Comparison of ENCODE assay signal across 21 cellular contexts in genomic region chr2:25842155-25842554, GRCh38. TPM values are rescaled to one million over a fixed set of nuclear protein-coding genes. Genes with fewer than 3 reads are reported as not detected.
DNase-seq lines count a peak whose midpoint lies in the region; ATAC-seq, FAIRE-seq and TF ChIP-seq lines count a peak whose summit lies in the region.
"Had no signal": no experiment of that assay in that cellular context is flagged by ENCODE, and none has a peak within 500 bp of the region (broad histone marks: within the 10 kb centered on the region; RNA-seq: fewer than 3 reads in every experiment).

No MANE protein-coding gene starts in this region.

- CTCF ChIA-PET in A549 (lab: Yijun Ruan, JAX): interaction anchor here (0.6 to 10.6 kb wide), 6 partner anchors 11 to 473 kb away, joined by 3 to 80 read pairs (median 3); no protein-coding TSS in a partner anchor

- DNase-seq in A549 (ENCODE audit: low read depth in 1 of 2, low spot score in 1 of 2) (peak in 1 of 2 experiments; percentile 28), DMS53 treated with DMSO at 0.1 percent for 48 hours (lab: John Stamatoyannopoulos, UW; ENCODE audit: unreplicated experiment) (peak; percentile 18), bronchial epithelial cell (ENCODE audit: low read depth) (peak; percentile 7), renal cortical epithelial cell (ENCODE audit: low read depth) (peak; percentile 48), chondrocyte (ENCODE audit: low spot score) (no peak), DMS79 (lab: John Stamatoyannopoulos, UW) (no peak), amygdala (lab: John Stamatoyannopoulos, UW) (no peak)
- DNase-seq: 8988T; BE2C; C1 segment of cervical spinal cord; Caco-2; CD4-positive, alpha-beta T cell; DND-41; EL; GOT3; H7 had no signal

- TF ChIP-seq CTCF in A549 (IDR thresholded peaks at IDR 0.05) (no peak), bronchial epithelial cell (IDR thresholded peaks at IDR 0.05; ENCODE audit: insufficient read depth, low read length, severe bottlenecking) (no peak), chondrocyte (IDR thresholded peaks at IDR 0.05) (no peak)

- H3K27ac Mint-ChIP-seq in chondrocyte (ENCODE audit: unreplicated experiment): no peak overlapping the region
- H3K27ac Mint-ChIP-seq: CD4-positive, alpha-beta T cell; IgD-negative memory B cell had no signal

- TF ChIP-seq EP300 in A549 (IDR thresholded peaks at IDR 0.05): no peak

- H3K36me3 Mint-ChIP-seq in chondrocyte (ENCODE audit: low read depth): no peaks in the 10 kb centered on the region

- TF ChIP-seq RAD21 in A549 (conservative IDR thresholded peaks at IDR 0.05 in 1 of 2, IDR thresholded peaks at IDR 0.05 in 1 of 2): no peak

- WGBS in A549 (ENCODE audit: missing lambda C conversion rate): 85% methylated on average over 1 of the region's 1 CpG

- H3K27ac ChIP-seq in A549: no peak overlapping the region

- peaks cover 1% of the 10 kb centered on the region for H3K36me3 ChIP-seq in bronchial epithelial cell (ENCODE audit: control insufficient read depth, insufficient read depth, low read length)
- H3K36me3 ChIP-seq: BE2C had no signal

- no peaks in the 10 kb centered on the region for H3K9me3 Mint-ChIP-seq in chondrocyte (ENCODE audit: low read depth)
- H3K9me3 Mint-ChIP-seq: CD4-positive, alpha-beta T cell; IgD-negative memory B cell had no signal

- FAIRE-seq in A549 (lab: Jason Lieb, UNC) (no peak), bronchial epithelial cell (lab: Jason Lieb, UNC) (no peak)
- FAIRE-seq: D721Med, GM12878, HepG2 had no signal

- no peak overlapping the region for H3K4me3 Mint-ChIP-seq in chondrocyte (ENCODE audit: unreplicated experiment)
- H3K4me3 Mint-ChIP-seq: CD4-positive, alpha-beta T cell had no signal

- H3K4me1 ChIP-seq in A549: peaks cover 27% of the 10 kb centered on the region
- H3K4me1 ChIP-seq: BE2C, Caco-2 had no signal

- no peak overlapping the region for H3K4me3 ChIP-seq in A549
- no peak overlapping the region for H3K4me3 ChIP-seq in bronchial epithelial cell (ENCODE audit: low read depth, low read length)
- H3K4me3 ChIP-seq: GM12878 had no signal

- no peak for TF ChIP-seq POLR2A in A549 (IDR thresholded peaks at IDR 0.05; ENCODE audit: low read length)

- H3K4me2 ChIP-seq in A549: peak overlapping the region; percentile 24; the same call in 2 of the 3 replicates

- POLR2A ChIA-PET in A549 (lab: Yijun Ruan, JAX): no interaction called here

- no peaks in the 10 kb centered on the region for H3K27me3 ChIP-seq in bronchial epithelial cell (ENCODE audit: control insufficient read depth, insufficient read depth, low read length)
- H3K27me3 ChIP-seq: BE2C had no signal

- no peaks in the 10 kb centered on the region for H3K9me3 ChIP-seq in A549
- H3K9me3 ChIP-seq: BE2C, Caco-2 had no signal

- peak in 1 of 2 experiments; percentile 62; a peak in 3 of 6 replicates for ATAC-seq in A549
- ATAC-seq: GM12878, HCT116, HepG2 had no signal

- peaks cover 12% of the 10 kb centered on the region for H3K4me1 Mint-ChIP-seq in chondrocyte (ENCODE audit: low read depth)

- H3K27me3 Mint-ChIP-seq in chondrocyte (ENCODE audit: low read depth): no peaks in the 10 kb centered on the region
- H3K27me3 Mint-ChIP-seq: CD4-positive, alpha-beta T cell; IgD-negative memory B cell had no signal

TF ChIP-seq in A549, 52 proteins besides CTCF, POLR2A, EP300 and RAD21:
- no peak for TF ChIP-seq TFCP2L1 (CRISPR knock-in tag; IDR thresholded peaks at IDR 0.05)
- TF ChIP-seq FOSL2 (IDR thresholded peaks at IDR 0.05): no peak
- peak; percentile 44; the same call in 1 of the 2 replicates for TF ChIP-seq FOSL2 (CRISPR knock-in tag; IDR thresholded peaks at IDR 0.05)

RNA-seq across cellular contexts. Expression of gene ASXL2, which starts 36.1 kb away (rescaled TPM):
- polyA plus RNA-seq in A549 (2011; rRNA removed): 26.4 and 26.6 TPM in 2 replicates
- polyA plus RNA-seq in A549 (2012; cell fraction: cytosol; rRNA removed): 3.8 and 5.1 TPM in 2 replicates
- polyA plus RNA-seq in A549 (2012; cell fraction: nucleus; rRNA removed): 4.7 and 6.3 TPM in 2 replicates
- polyA plus RNA-seq in A549 (2017; fragmentation: RNase III; extraction: RNeasy Plus Mini Kit Qiagen cat#74134 plus additional on column Dnase treatment): 9.9 to 10.5 TPM (median 10.3 TPM) in 3 replicates
- 29.6 and 35.0 TPM in 2 replicates for polyA minus RNA-seq in A549 (2011; rRNA and poly(A)+ RNA removed)
- 4.2 and 6.3 TPM in 2 replicates for total RNA-seq in bronchial epithelial cell
- total RNA-seq in renal cortical epithelial cell: 4.7 and 20.1 TPM in 2 replicates
- total RNA-seq in chondrocyte: 24.7 to 31.9 TPM (median 27.1 TPM) in 3 replicates

Comparison
In these comparisons a context has a peak if more than half of its experiments do, and no peak if none do; other contexts are left out.
1. DNase-seq: peak in DMS53 treated with DMSO at 0.1 percent for 48 hours (single experiment), bronchial epithelial cell (single experiment) and renal cortical epithelial cell (single experiment); none in chondrocyte (single experiment), DMS79 (single experiment) and amygdala (0 of 56).